In genomic region chr3:177419904-177420601, GRCh38 we compare ENCODE assay signal across 10 cellular contexts.
A peak's percentile ranks its signal among the peaks of the same experiment; 100 is the strongest.
DNase-seq lines count a peak whose midpoint lies in the region; ATAC-seq and TF ChIP-seq lines count a peak whose summit lies in the region.
"Had no signal": no experiment of that assay in that cellular context is flagged by ENCODE, and none has a peak within 500 bp of the region (broad histone marks: within the 10 kb centered on the region; RNA-seq: fewer than 3 reads in every experiment).

No MANE protein-coding gene starts in this region.

- no peaks in the 10 kb centered on the region for H3K27me3 Mint-ChIP-seq in brain

- no peaks in the 10 kb centered on the region for H3K36me3 Mint-ChIP-seq in brain

- DNase-seq in AG10803 (ENCODE audit: low read depth) (peak; percentile 42), islet precursor cell (no peak), middle frontal gyrus (ENCODE audit: extremely low spot score, low spot score) (no peak), NCI-H1092 treated with DMSO at 0.1 percent for 48 hours (lab: John Stamatoyannopoulos, UW) (no peak), NCI-H345 (lab: John Stamatoyannopoulos, UW) (no peak)
- DNase-seq: NCI-H1436 treated with DMSO at 0.1 percent for 48 hours had no signal

- ATAC-seq in GM18511 (IDR thresholded peaks at IDR 0.05; ENCODE audit: unreplicated experiment) = peak; percentile 73
- peak; percentile 72 for ATAC-seq in HG03442 (IDR thresholded peaks at IDR 0.05; ENCODE audit: unreplicated experiment)

- peaks cover 35% of the 10 kb centered on the region for H3K4me1 Mint-ChIP-seq in brain

- H3K9me3 Mint-ChIP-seq in brain = peaks cover 0 to 4% (median 0%) of the 10 kb centered on the region in 5 experiments

- H3K27ac Mint-ChIP-seq in brain = peak overlapping the region; percentile 59 to 87 (median 74)

- TF ChIP-seq CTCF in AG10803 (conservative IDR thresholded peaks at IDR 0.05; ENCODE audit: low read length) = no peak
- TF ChIP-seq CTCF in brain (conservative IDR thresholded peaks at IDR 0.05) = no peak

- no peak overlapping the region for H3K4me3 Mint-ChIP-seq in brain

- H3K4me3 ChIP-seq in AG10803 (ENCODE audit: low read length) = no peak overlapping the region
- H3K4me3 ChIP-seq: lung had no signal
